Comparison of ENCODE assay signal across 15 cellular contexts in the genomic region with DNA sequence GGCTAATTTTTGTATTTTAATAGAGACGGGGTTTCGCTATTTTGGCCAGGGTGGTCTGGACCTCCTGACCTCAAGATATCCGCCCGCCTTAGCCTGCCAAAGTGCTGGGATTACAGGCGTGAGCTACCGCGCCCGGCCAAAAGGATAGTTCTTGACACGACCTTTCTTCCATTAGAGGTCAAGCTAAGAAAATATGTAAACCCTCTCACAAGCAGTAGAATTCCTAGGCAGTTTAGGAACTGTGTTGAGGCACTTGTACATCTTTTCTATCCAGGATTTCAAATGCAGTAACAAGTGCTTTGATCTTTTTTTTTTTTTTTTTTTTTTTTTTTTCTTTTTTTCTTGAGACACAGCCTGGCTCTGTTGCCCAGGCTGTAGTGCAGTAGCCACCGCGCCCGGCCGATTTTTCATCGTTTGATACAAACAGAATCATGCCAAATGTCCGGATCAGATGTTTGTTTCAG. TPM values are rescaled to one million over a fixed set of nuclear protein-coding genes. Genes with fewer than 3 reads are reported as not detected.
A peak's percentile ranks its signal among the peaks of the same experiment; 100 is the strongest.
DNase-seq lines count a peak whose midpoint lies in the region; ATAC-seq, FAIRE-seq and TF ChIP-seq lines count a peak whose summit lies in the region.
"Had no signal": no experiment of that assay in that cellular context is flagged by ENCODE, and none has a peak within 500 bp of the region (broad histone marks: within the 10 kb centered on the region; RNA-seq: fewer than 3 reads in every experiment).

No MANE protein-coding gene starts in this region.

- 87% methylated on average over 15 of the region's 15 CpGs for WGBS in liver
- WGBS in adrenal gland, 4 donors = 87 to 94% (median 92%) methylated on average over 15 of the region's 15 CpGs

- H3K4me3 Mint-ChIP-seq in activated B cell treated with CpG ODN at 0.5 μM for 24 hours = peak overlapping the region; percentile 95

- FAIRE-seq in frontal cortex (lab: Jason Lieb, UNC) = no peak
- FAIRE-seq: GM12891, HTR-8/SVneo, keratinocyte had no signal

- H3K4me3 ChIP-seq in right atrium auricular region (no peak overlapping the region), liver (ENCODE audit: low read depth in 1 of 3, low read length in 3 of 3) (no peak overlapping the region), tibial artery (no peak overlapping the region), adrenal gland (no peak overlapping the region)

- H3K36me3 ChIP-seq in right atrium auricular region = no peaks in the 10 kb centered on the region
- H3K36me3 ChIP-seq in liver (ENCODE audit: control insufficient read depth in 4 of 4, insufficient read depth in 3 of 4, low read depth in 1 of 4, low read length in 3 of 4) = peaks cover 0 to 11% (median 8%) of the 10 kb centered on the region in 4 donors
- peaks cover 0 to 18% (median 5%) of the 10 kb centered on the region in 3 donors for H3K36me3 ChIP-seq in tibial artery
- peaks cover 0 to 3% of the 10 kb centered on the region in 2 donors for H3K36me3 ChIP-seq in adrenal gland (replicated peaks in 1 of 2)

- H3K9me3 Mint-ChIP-seq in activated B cell treated with CpG ODN at 0.5 μM for 24 hours = no peaks in the 10 kb centered on the region

- intact Hi-C loops in Right ventricle myocardium superior (cut with DNase I) (no loop called here), activated B cell treated with CpG ODN at 0.5 μM for 24 hours (cut with micrococcal nuclease) (loop anchor here (10.0 kb wide), 1 partner anchor 52 kb away; no protein-coding TSS in a partner anchor), tibial artery (cut with DNase I; ENCODE audit: low total_unique reads) (loop anchor here (5.0 kb wide), 1 partner anchor 165 kb away; no protein-coding TSS in a partner anchor), adrenal gland (cut with DNase I) (no loop called here)

- H3K9ac ChIP-seq in liver (ENCODE audit: low read depth in 1 of 2, low read length in 2 of 2) = no peak overlapping the region

- H3K27me3 Mint-ChIP-seq in activated B cell treated with CpG ODN at 0.5 μM for 24 hours = no peaks in the 10 kb centered on the region

- H3K27ac Mint-ChIP-seq in activated B cell treated with CpG ODN at 0.5 μM for 24 hours = peak overlapping the region; percentile 94

- CTCF ChIA-PET in activated B cell treated with CpG ODN at 0.5 μM for 24 hours (lab: Charles Lee) = interaction anchor here (1.6 to 3.4 kb wide), 2 partner anchors 12 to 18 kb away, joined by 5 to 31 read pairs; a partner anchor contains a TSS

- no peaks in the 10 kb centered on the region for H3K27me3 ChIP-seq in right atrium auricular region
- H3K27me3 ChIP-seq in liver (ENCODE audit: control insufficient read depth in 4 of 4, insufficient read depth in 4 of 4, low read length in 3 of 4) = no peaks in the 10 kb centered on the region
- no peaks in the 10 kb centered on the region for H3K27me3 ChIP-seq in tibial artery
- H3K27me3 ChIP-seq in adrenal gland = no peaks in the 10 kb centered on the region

- no peak for TF ChIP-seq RAD21 in liver (IDR thresholded peaks at IDR 0.05)

- no peaks in the 10 kb centered on the region for H3K9me3 ChIP-seq in right atrium auricular region
- H3K9me3 ChIP-seq in liver (ENCODE audit: control insufficient read depth in 4 of 4, low read length in 3 of 4) = no peaks in the 10 kb centered on the region
- H3K9me3 ChIP-seq in tibial artery = no peaks in the 10 kb centered on the region
- no peaks in the 10 kb centered on the region for H3K9me3 ChIP-seq in adrenal gland (replicated peaks in 1 of 3)
- H3K9me3 ChIP-seq: Caco-2 had no signal

- peaks cover 33% of the 10 kb centered on the region for H3K4me1 Mint-ChIP-seq in activated B cell treated with CpG ODN at 0.5 μM for 24 hours

- POLR2A ChIA-PET in activated B cell treated with CpG ODN at 0.5 μM for 24 hours (lab: Charles Lee) = interaction anchor here (0.6 to 4.4 kb wide), 3 partner anchors 12 to 157 kb away, joined by 3 to 156 read pairs (median 3); a partner anchor contains a TSS

- DNase-seq in right atrium auricular region (ENCODE audit: low spot score) (no peak), Right ventricle myocardium superior (no peak), activated B cell treated with CpG ODN at 0.5 μM for 24 hours (no peak), tibial artery (no peak), AML-193 (lab: John Stamatoyannopoulos, UW) (no peak), frontal cortex (ENCODE audit: low spot score in 2 of 2) (no peak), adrenal gland (no peak)
- DNase-seq: activated CD4-positive, CD25-positive, alpha-beta regulatory T cell treated with anti-CD3 and anti-CD28 coated beads, Interleukin-2, amount 50 U/mL, for 72 hours; Caco-2; NCI-H2029; SHP77 had no signal

- no peak for TF ChIP-seq POLR2A in adrenal gland (IDR thresholded peaks at IDR 0.05)

- TF ChIP-seq CTCF in right atrium auricular region (IDR thresholded peaks at IDR 0.05) (no peak), activated B cell treated with CpG ODN at 0.5 μM for 24 hours (IDR thresholded peaks at IDR 0.05) (no peak), liver (IDR thresholded peaks at IDR 0.05; ENCODE audit: low read depth, low read length, missing input control) (no peak), tibial artery (IDR thresholded peaks at IDR 0.05) (no peak), adrenal gland (IDR thresholded peaks at IDR 0.05) (no peak)

- peak overlapping the region; percentile 83 to 92 for H3K27ac ChIP-seq in right atrium auricular region
- no peak overlapping the region for H3K27ac ChIP-seq in liver (ENCODE audit: low read depth in 1 of 2, low read length in 2 of 2)
- peak overlapping the region; percentile 86 to 91 for H3K27ac ChIP-seq in tibial artery
- no peak overlapping the region for H3K27ac ChIP-seq in adrenal gland

- H3K4me1 ChIP-seq in right atrium auricular region (peaks cover 0 to 55% of the 10 kb centered on the region in 2 donors), liver (ENCODE audit: control insufficient read depth in 4 of 4, insufficient read depth in 4 of 4, low read length in 3 of 4) (peaks cover 9 to 24% (median 22%) of the 10 kb centered on the region in 4 donors), tibial artery (peaks cover 0 to 30% (median 17%) of the 10 kb centered on the region in 4 donors), adrenal gland (replicated peaks in 1 of 2) (peaks cover 14 to 34% of the 10 kb centered on the region in 2 donors)

- ATAC-seq in Right ventricle myocardium superior (ENCODE audit: poor library complexity) (no peak), activated B cell treated with CpG ODN at 0.5 μM for 24 hours (ENCODE audit: low read depth) (no peak)

- peaks cover 31% of the 10 kb centered on the region for H3K36me3 Mint-ChIP-seq in activated B cell treated with CpG ODN at 0.5 μM for 24 hours (ENCODE audit: low read depth)

TF ChIP-seq in liver, 16 proteins besides CTCF, POLR2A, EP300 and RAD21:
- no peak for TF ChIP-seq FOXA1 (IDR thresholded peaks at IDR 0.05)
- peak; percentile 39 to 41 for TF ChIP-seq RXRA (IDR thresholded peaks at IDR 0.05)
- TF ChIP-seq NR2F2 (IDR thresholded peaks at IDR 0.05) = peak; percentile 95
TF ChIP-seq in liver: peak in this region for 2.

RNA-seq across cellular contexts. Expression of a gene that starts 1.4 kb away (rescaled TPM):
- 10 to 100 TPM; 47.7 to 65.3 TPM for total RNA-seq in right atrium auricular region
- total RNA-seq in Right ventricle myocardium superior = 21.0 TPM
- 94.0 and 98.3 TPM in 2 replicates for total RNA-seq in activated B cell treated with CpG ODN at 0.5 μM for 24 hours
- total RNA-seq in liver = 100 to 1,000 TPM; 222 to 260 TPM
- 100 to 1,000 TPM in 1 of 2 donors, 10 to 100 TPM in 1; 99.0 to 146 TPM for polyA plus RNA-seq in liver
- total RNA-seq in frontal cortex = 617 TPM
- 100 to 1,000 TPM; 115 to 439 (median 299) TPM for total RNA-seq in adrenal gland
- 100 to 1,000 TPM in 1 of 3 donors, 10 to 100 TPM in 2; 55.3 to 161 (median 88.1) TPM for polyA plus RNA-seq in adrenal gland

RNA-seq across cellular contexts. Expression of a gene that starts 12.7 kb away (rescaled TPM):
- total RNA-seq in right atrium auricular region = 1,000 to 10,000 TPM in 1 of 2 donors, 100 to 1,000 TPM in 1; 982 to 1,579 TPM
- 632 TPM for total RNA-seq in Right ventricle myocardium superior
- 2,443 and 2,956 TPM in 2 replicates for total RNA-seq in activated B cell treated with CpG ODN at 0.5 μM for 24 hours
- 1,000 to 10,000 TPM in 1 of 2 donors, 100 to 1,000 TPM in 1; 703 to 1,185 TPM for total RNA-seq in liver
- polyA plus RNA-seq in liver = 1,000 to 10,000 TPM in 1 of 2 donors, 100 to 1,000 TPM in 1; 349 to 1,088 TPM
- 1,618 TPM for total RNA-seq in frontal cortex
- total RNA-seq in adrenal gland = 1,000 to 10,000 TPM in 7 of 8 donors, 100 to 1,000 TPM in 1; 839 to 2,167 (median 1,230) TPM
- 1,000 to 10,000 TPM; 1,326 to 2,087 (median 2,036) TPM for polyA plus RNA-seq in adrenal gland

Comparison
In these comparisons a context has a peak if more than half of its experiments do, and no peak if none do; other contexts are left out.
1. H3K27ac ChIP-seq: peak in right atrium auricular region (2 of 2) and tibial artery (2 of 2); none in liver (0 of 2) and adrenal gland (0 of 5).
2. intact Hi-C loops: an anchor here in activated B cell treated with CpG ODN at 0.5 μM for 24 hours (10.0 kb wide) and tibial artery (5.0 kb wide); none called in Right ventricle myocardium superior and adrenal gland.